In the genomic region with DNA sequence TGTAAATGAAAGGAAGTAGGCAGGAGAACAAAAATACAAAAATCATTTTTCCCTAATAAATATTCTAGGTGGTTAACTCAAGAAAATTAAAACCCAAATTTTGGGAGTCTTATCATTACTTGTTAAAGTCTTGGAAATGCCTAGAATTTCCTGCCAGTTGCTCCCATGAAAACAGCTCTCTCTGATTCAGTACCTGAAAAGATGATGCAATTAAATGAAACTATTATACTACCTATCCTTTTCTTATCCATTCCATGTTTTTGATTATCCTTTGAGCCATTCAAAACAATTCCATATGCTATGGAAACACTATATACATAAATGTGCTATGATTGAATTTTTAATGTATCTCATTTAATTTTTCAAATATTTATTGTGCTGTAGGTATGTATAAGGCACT, we compare ENCODE assay signal across 22 cellular contexts. TPM values are rescaled to one million over a fixed set of nuclear protein-coding genes. Genes with fewer than 3 reads are reported as not detected.
A peak's percentile ranks its signal among the peaks of the same experiment; 100 is the strongest.
DNase-seq lines count a peak whose midpoint lies in the region; ATAC-seq, FAIRE-seq and TF ChIP-seq lines count a peak whose summit lies in the region.
"Had no signal": no experiment of that assay in that cellular context is flagged by ENCODE, and none has a peak within 500 bp of the region (broad histone marks: within the 10 kb centered on the region; RNA-seq: fewer than 3 reads in every experiment).

No MANE protein-coding gene starts in this region.

- no peak for ATAC-seq in A549
- ATAC-seq: GM23338 had no signal

- no peak for TF ChIP-seq CTCF in A549 (IDR thresholded peaks at IDR 0.05)
- no peak for TF ChIP-seq CTCF in epithelial cell of esophagus (IDR thresholded peaks at IDR 0.05; ENCODE audit: insufficient read depth, low read depth, low read length, missing control alignments)
- TF ChIP-seq CTCF in prostate gland (IDR thresholded peaks at IDR 0.05), result no peak
- no peak for TF ChIP-seq CTCF in ascending aorta (IDR thresholded peaks at IDR 0.05)

- POLR2A ChIA-PET in A549 (lab: Yijun Ruan, JAX), result no interaction called here

- intact Hi-C loops in prostate gland (cut with DNase I) (loop anchor here (10.0 kb wide), 1 partner anchor 78 kb away; no protein-coding TSS in a partner anchor), ascending aorta (cut with DNase I) (no loop called here)

- H3K9me3 ChIP-seq in A549 (no peaks in the 10 kb centered on the region), prostate gland (no peaks in the 10 kb centered on the region), ascending aorta (no peaks in the 10 kb centered on the region)
- H3K9me3 ChIP-seq: Caco-2 had no signal

- TF ChIP-seq POLR2A in A549 (IDR thresholded peaks at IDR 0.05; ENCODE audit: low read length), result no peak
- TF ChIP-seq POLR2A in prostate gland (IDR thresholded peaks at IDR 0.05), result no peak

- H3K4me1 ChIP-seq in A549 (no peaks in the 10 kb centered on the region), prostate gland (replicated peaks) (no peaks in the 10 kb centered on the region), ascending aorta (no peaks in the 10 kb centered on the region)

- no peak overlapping the region for H3K4me2 ChIP-seq in A549
- H3K4me2 ChIP-seq: GM23338 had no signal

- H3K27ac ChIP-seq in A549, result no peak overlapping the region
- peak overlapping the region; percentile 22 to 69 for H3K27ac ChIP-seq in prostate gland
- no peak overlapping the region for H3K27ac ChIP-seq in ascending aorta
- H3K27ac ChIP-seq: C4-2B had no signal

- no peak overlapping the region for H3K4me3 ChIP-seq in A549
- H3K4me3 ChIP-seq in epithelial cell of esophagus (ENCODE audit: low read length), result no peak overlapping the region
- no peak overlapping the region for H3K4me3 ChIP-seq in prostate gland
- H3K4me3 ChIP-seq in ascending aorta, result no peak overlapping the region
- H3K4me3 ChIP-seq: GM23338 had no signal

- H3K36me3 ChIP-seq in prostate gland, result no peaks in the 10 kb centered on the region
- H3K36me3 ChIP-seq in ascending aorta, result no peaks in the 10 kb centered on the region

- H3K27me3 ChIP-seq in prostate gland (replicated peaks; ENCODE audit: insufficient read depth) (no peaks in the 10 kb centered on the region), ascending aorta (no peaks in the 10 kb centered on the region)

- TF ChIP-seq EP300 in A549 (IDR thresholded peaks at IDR 0.05), result no peak

- CTCF ChIA-PET in A549 (lab: Yijun Ruan, JAX), result no interaction called here

- DNase-seq in A549 (ENCODE audit: low read depth in 1 of 2, low spot score in 1 of 2), result no peak
- DNase-seq in SW480 (ENCODE audit: low spot score), result peak; percentile 14
- DNase-seq in epithelial cell of esophagus (ENCODE audit: low read depth), result peak; percentile 20
- no peak for DNase-seq in prostate gland (ENCODE audit: low spot score)
- DNase-seq in germinal center (ENCODE audit: low spot score), result no peak
- no peak for DNase-seq in ascending aorta (ENCODE audit: low spot score in 2 of 2)
- no peak for DNase-seq in SW 1271 (lab: John Stamatoyannopoulos, UW)
- DNase-seq: AML-193; Caco-2; CD4-positive, alpha-beta T cell; DMS153; DMS79; GDM1; HCEC 1CT had no signal

- peak; percentile 32 for FAIRE-seq in A549 (lab: Jason Lieb, UNC)
- FAIRE-seq: A204.1, GM12892, GM18507, H54 had no signal

- TF ChIP-seq RAD21 in A549 (conservative IDR thresholded peaks at IDR 0.05 in 1 of 2, IDR thresholded peaks at IDR 0.05 in 1 of 2), result no peak

TF ChIP-seq in A549, 52 proteins besides CTCF, POLR2A, EP300 and RAD21:
- no peak for TF ChIP-seq RCOR1 (IDR thresholded peaks at IDR 0.05; ENCODE audit: low read depth, low read length)
- no peak for TF ChIP-seq ESRRA (IDR thresholded peaks at IDR 0.05; ENCODE audit: borderline replicate concordance, low read length)
- TF ChIP-seq RFX5 (IDR thresholded peaks at IDR 0.05), result no peak
- TF ChIP-seq SREBF2 (IDR thresholded peaks at IDR 0.05), result no peak
- TF ChIP-seq RARB (CRISPR knock-in tag; IDR thresholded peaks at IDR 0.05), result no peak
- TF ChIP-seq CEBPB (IDR thresholded peaks at IDR 0.05), result no peak
- no peak for TF ChIP-seq ZSCAN20 (CRISPR knock-in tag; IDR thresholded peaks at IDR 0.05)
- TF ChIP-seq, protein P1, sequence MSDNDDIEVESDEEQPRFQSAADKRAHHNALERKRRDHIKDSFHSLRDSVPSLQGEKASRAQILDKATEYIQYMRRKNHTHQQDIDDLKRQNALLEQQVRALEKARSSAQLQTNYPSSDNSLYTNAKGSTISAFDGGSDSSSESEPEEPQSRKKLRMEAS (IDR thresholded peaks at IDR 0.05), result no peak
- TF ChIP-seq, protein P2, sequence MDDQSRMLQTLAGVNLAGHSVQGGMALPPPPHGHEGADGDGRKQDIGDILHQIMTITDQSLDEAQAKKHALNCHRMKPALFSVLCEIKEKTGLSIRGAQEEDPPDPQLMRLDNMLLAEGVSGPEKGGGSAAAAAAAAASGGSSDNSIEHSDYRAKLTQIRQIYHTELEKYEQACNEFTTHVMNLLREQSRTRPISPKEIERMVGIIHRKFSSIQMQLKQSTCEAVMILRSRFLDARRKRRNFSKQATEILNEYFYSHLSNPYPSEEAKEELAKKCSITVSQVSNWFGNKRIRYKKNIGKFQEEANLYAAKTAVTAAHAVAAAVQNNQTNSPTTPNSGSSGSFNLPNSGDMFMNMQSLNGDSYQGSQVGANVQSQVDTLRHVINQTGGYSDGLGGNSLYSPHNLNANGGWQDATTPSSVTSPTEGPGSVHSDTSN (IDR thresholded peaks at IDR 0.05), result no peak
- TF ChIP-seq TFCP2L1 (CRISPR knock-in tag; IDR thresholded peaks at IDR 0.05), result no peak
- TF ChIP-seq, protein P3, sequence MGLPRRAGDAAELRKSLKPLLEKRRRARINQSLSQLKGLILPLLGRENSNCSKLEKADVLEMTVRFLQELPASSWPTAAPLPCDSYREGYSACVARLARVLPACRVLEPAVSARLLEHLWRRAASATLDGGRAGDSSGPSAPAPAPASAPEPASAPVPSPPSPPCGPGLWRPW (IDR thresholded peaks at IDR 0.05), result no peak
- no peak for TF ChIP-seq MYC (IDR thresholded peaks at IDR 0.05; ENCODE audit: borderline replicate concordance, low read length)

RNA-seq across cellular contexts. Expression of a gene that starts 50.5 kb away (rescaled TPM):
- polyA plus RNA-seq in A549 (2011; rRNA removed), result not detected in 2 replicates
- not detected in 2 replicates for polyA plus RNA-seq in A549 (2012; cell fraction: cytosol; rRNA removed)
- not detected in 2 replicates for polyA plus RNA-seq in A549 (2012; cell fraction: nucleus; rRNA removed)
- polyA plus RNA-seq in A549 (2017; fragmentation: RNase III; extraction: RNeasy Plus Mini Kit Qiagen cat#74134 plus additional on column Dnase treatment), result not detected in 3 replicates
- not detected in 2 replicates for polyA minus RNA-seq in A549 (2011; rRNA and poly(A)+ RNA removed)
- not detected for total RNA-seq in prostate gland
- total RNA-seq in ascending aorta, result not detected
- total RNA-seq: Caco-2; CD4-positive, alpha-beta T cell; Daoy; GM23338 had no signal
- polyA plus RNA-seq: BJ, GM23338 had no signal

Comparison
In these comparisons a context has a peak if more than half of its experiments do, and no peak if none do; other contexts are left out.
1. DNase-seq: peak in SW480 (single experiment) and epithelial cell of esophagus (single experiment); none in A549 (0 of 2), prostate gland (single experiment), germinal center (single experiment), ascending aorta (0 of 2) and SW 1271 (0 of 2).
2. H3K27ac ChIP-seq: peak in prostate gland (2 of 2); none in A549 (0 of 2) and ascending aorta (0 of 2).